8 cellular contexts compared by ENCODE assay signal in genomic region chr16:89505204-89506112, GRCh38. TPM values are rescaled to one million over a fixed set of nuclear protein-coding genes. Genes with fewer than 3 reads are reported as not detected.
DNase-seq lines count a peak whose midpoint lies in the region; ATAC-seq and TF ChIP-seq lines count a peak whose summit lies in the region.

No MANE protein-coding gene starts in this region.

- intact Hi-C loops in CD14-positive monocyte (cut with micrococcal nuclease) (loop anchor here (1.0 to 10.0 kb wide), 6 partner anchors 15 to 651 kb away; partner anchors contain the start of genes ANKRD11 (in 2 of the 2), GALNS (in 1 of the 2) and TRAPPC2L (in 1 of the 2)), colonic mucosa (cut with DNase I) (loop anchor here (2.0 kb wide), 1 partner anchor 15 kb away; the partner anchor contains the start of gene ANKRD11)
- intact Hi-C loops in activated CD4-positive, alpha-beta T cell treated with anti-CD3 and anti-CD28 coated beads for 36 hours (cut with DNase I, micrococcal nuclease), result loop anchor here (1.0 to 10.0 kb wide), 12 partner anchors 14 to 721 kb away; partner anchors contain the start of genes ACSF3 (in 1 of the 2), ANKRD11 (in 1 of the 2), FANCA (in 1 of the 2) and PIEZO1 (in 1 of the 2)

- H3K27ac Mint-ChIP-seq in CD14-positive monocyte, result peak overlapping the region; percentile 93 to 97 (median 96)
- H3K27ac Mint-ChIP-seq in activated CD4-positive, alpha-beta T cell treated with anti-CD3 and anti-CD28 coated beads for 36 hours, result peak overlapping the region; percentile 97

- no peaks in the 10 kb centered on the region for H3K27me3 ChIP-seq in Loucy (ENCODE audit: insufficient read depth, low read length, poor library complexity, severe bottlenecking)
- H3K27me3 ChIP-seq in colonic mucosa, result no peaks in the 10 kb centered on the region

- H3F3A ChIP-seq in Loucy (ENCODE audit: low read depth), result no peaks in the 10 kb centered on the region

- TF ChIP-seq CTCF in CD14-positive monocyte (IDR thresholded peaks at IDR 0.05) (no peak), Loucy (conservative IDR thresholded peaks at IDR 0.05; ENCODE audit: low read length) (no peak), colonic mucosa (IDR thresholded peaks at IDR 0.05) (no peak)

- ATAC-seq in GM21381 (IDR thresholded peaks at IDR 0.05; ENCODE audit: unreplicated experiment), result peak; percentile 40
- ATAC-seq in activated CD4-positive, alpha-beta T cell treated with anti-CD3 and anti-CD28 coated beads for 36 hours, result peak; percentile 80

- CTCF ChIA-PET in activated CD4-positive, alpha-beta T cell treated with anti-CD3 and anti-CD28 coated beads for 36 hours (lab: Charles Lee), result interaction anchor here (0.6 to 1.4 kb wide), 2 partner anchors 14 to 190 kb away, joined by 3 to 4 read pairs; no protein-coding TSS in a partner anchor

- peak overlapping the region; percentile 91 for H3K27ac ChIP-seq in colonic mucosa

- H3K9ac ChIP-seq in Loucy (ENCODE audit: low read depth, low read length, poor library complexity, severe bottlenecking) (peak overlapping the region; percentile 84), colonic mucosa (ENCODE audit: low read depth in 2 of 2, low read length in 2 of 2) (peak overlapping the region; percentile 45 to 78)

- peak overlapping the region; percentile 42; the same call in 1 of the 2 replicates for H2AFZ ChIP-seq in Loucy (ENCODE audit: low read length)

- H3K27me3 Mint-ChIP-seq in CD14-positive monocyte (ENCODE audit: low read depth in 3 of 3), result no peaks in the 10 kb centered on the region
- H3K27me3 Mint-ChIP-seq in activated CD4-positive, alpha-beta T cell treated with anti-CD3 and anti-CD28 coated beads for 36 hours, result no peaks in the 10 kb centered on the region

- peaks cover 6% of the 10 kb centered on the region for H4K20me1 ChIP-seq in Loucy (ENCODE audit: insufficient read depth, low read length, poor library complexity, severe bottlenecking)

- peaks cover 2 to 6% of the 10 kb centered on the region in 2 donors for H3K36me3 Mint-ChIP-seq in CD14-positive monocyte
- H3K36me3 Mint-ChIP-seq in activated CD4-positive, alpha-beta T cell treated with anti-CD3 and anti-CD28 coated beads for 36 hours (ENCODE audit: low read depth), result no peaks in the 10 kb centered on the region

- H3K9me3 ChIP-seq in Loucy (ENCODE audit: insufficient read depth, low read depth, low read length) (no peaks in the 10 kb centered on the region), colonic mucosa (no peaks in the 10 kb centered on the region)

- H3K79me2 ChIP-seq in Loucy (ENCODE audit: insufficient read depth, low read length), result peaks cover 28% of the 10 kb centered on the region

- H3K4me3 ChIP-seq in Loucy (ENCODE audit: low read length, poor library complexity, severe bottlenecking) (peak overlapping the region; percentile 67), colonic mucosa (no peak overlapping the region)

- no peaks in the 10 kb centered on the region for H3K9me3 Mint-ChIP-seq in CD14-positive monocyte
- no peaks in the 10 kb centered on the region for H3K9me3 Mint-ChIP-seq in activated CD4-positive, alpha-beta T cell treated with anti-CD3 and anti-CD28 coated beads for 36 hours (ENCODE audit: low read depth)

- H3K4me2 ChIP-seq in Loucy (ENCODE audit: low read depth, low read length, poor library complexity, severe bottlenecking), result peak overlapping the region; percentile 83

- POLR2A ChIA-PET in activated CD4-positive, alpha-beta T cell treated with anti-CD3 and anti-CD28 coated beads for 36 hours (lab: Charles Lee), result interaction anchor here (0.6 to 1.7 kb wide), 2 partner anchors 33 to 59 kb away, joined by 3 to 5 read pairs; no protein-coding TSS in a partner anchor

- no peaks in the 10 kb centered on the region for H3K9me2 ChIP-seq in Loucy (replicated peaks; ENCODE audit: low read depth, low read length)

- peaks cover 11% of the 10 kb centered on the region for H3K4me1 ChIP-seq in Loucy (ENCODE audit: insufficient read depth, low read length, poor library complexity, severe bottlenecking)
- H3K4me1 ChIP-seq in colonic mucosa, result peaks cover 19% of the 10 kb centered on the region

- H3K4me3 Mint-ChIP-seq in CD14-positive monocyte, result peak overlapping the region; percentile 69 to 88
- H3K4me3 Mint-ChIP-seq in activated CD4-positive, alpha-beta T cell treated with anti-CD3 and anti-CD28 coated beads for 36 hours, result peak overlapping the region; percentile 90

- peaks cover 35% of the 10 kb centered on the region for H3K4me1 Mint-ChIP-seq in CD14-positive monocyte
- peaks cover 28% of the 10 kb centered on the region for H3K4me1 Mint-ChIP-seq in activated CD4-positive, alpha-beta T cell treated with anti-CD3 and anti-CD28 coated beads for 36 hours

- DNase-seq in CD14-positive monocyte (ENCODE audit: low spot score) (peak; percentile 98), colonic mucosa (peak; percentile 98), lung microvascular endothelial cell (ENCODE audit: low read depth in 2 of 2) (peak; percentile 93 to 96), NCI-H345 treated with DMSO at 0.1 percent for 48 hours (lab: John Stamatoyannopoulos, UW; ENCODE audit: unreplicated experiment) (no peak)
- peak; percentile 96 for DNase-seq in activated CD4-positive, alpha-beta T cell treated with anti-CD3 and anti-CD28 coated beads for 36 hours
- peak; percentile 78 to 90 (median 88) for DNase-seq in stimulated activated CD4-positive, alpha-beta T cell treated with anti-CD3 and anti-CD28 coated beads, TNF-alpha, amount 100 ng/mL, for 48 hours (ENCODE audit: low read depth in 3 of 3)

- no peaks in the 10 kb centered on the region for H3K36me3 ChIP-seq in Loucy (ENCODE audit: insufficient read depth, low read length)
- H3K36me3 ChIP-seq in colonic mucosa, result no peaks in the 10 kb centered on the region

RNA-seq across cellular contexts. Expression of gene SPG7, which starts 2.7 kb away (rescaled TPM):
- polyA plus RNA-seq in CD14-positive monocyte, result 10 to 100 TPM; 30.3 to 34.4 TPM
- total RNA-seq in activated CD4-positive, alpha-beta T cell treated with anti-CD3 and anti-CD28 coated beads for 36 hours, result 10 to 100 TPM; 68.6 to 76.7 TPM
- total RNA-seq in colonic mucosa (100 to 1,000 TPM in 1 of 2 donors, 10 to 100 TPM in 1; 85.6 to 105 TPM), lung microvascular endothelial cell (75.8 and 94.6 TPM in 2 replicates)

RNA-seq across cellular contexts. Expression of gene ANKRD11, which starts 15.1 kb away (rescaled TPM):
- 1 to 10 TPM; 3.2 to 5.4 TPM for polyA plus RNA-seq in CD14-positive monocyte
- 100 to 1,000 TPM; 144 to 145 TPM for total RNA-seq in activated CD4-positive, alpha-beta T cell treated with anti-CD3 and anti-CD28 coated beads for 36 hours
- total RNA-seq in colonic mucosa (100 to 1,000 TPM in 1 of 2 donors, 10 to 100 TPM in 1; 69.4 to 129 TPM), lung microvascular endothelial cell (31.6 and 31.9 TPM in 2 replicates)

RNA-seq across cellular contexts. Expression of gene RPL13, which starts 55.0 kb away (rescaled TPM):
- 1,000 to 10,000 TPM; 1,251 to 1,329 TPM for polyA plus RNA-seq in CD14-positive monocyte
- total RNA-seq in activated CD4-positive, alpha-beta T cell treated with anti-CD3 and anti-CD28 coated beads for 36 hours, result 1,000 to 10,000 TPM; 2,518 to 3,038 TPM
- total RNA-seq in colonic mucosa (1,000 to 10,000 TPM; 1,855 to 2,011 TPM), lung microvascular endothelial cell (2,557 and 4,242 TPM in 2 replicates)
